17 cellular contexts compared by ENCODE assay signal in genomic region chr10:89171263-89171872, GRCh38. TPM values are rescaled to one million over a fixed set of nuclear protein-coding genes. Genes with fewer than 3 reads are reported as not detected.
A peak's percentile ranks its signal among the peaks of the same experiment; 100 is the strongest.
DNase-seq lines count a peak whose midpoint lies in the region; FAIRE-seq and TF ChIP-seq lines count a peak whose summit lies in the region.
"Had no signal": no experiment of that assay in that cellular context is flagged by ENCODE, and none has a peak within 500 bp of the region (broad histone marks: within the 10 kb centered on the region; RNA-seq: fewer than 3 reads in every experiment).

No MANE protein-coding gene starts in this region.

- no peaks in the 10 kb centered on the region for H3K23me2 ChIP-seq in H1 (ENCODE audit: low read depth, low read length)

- POLR2A ChIA-PET in H1 (lab: Charles Lee; ENCODE audit: partially characterized antibody) = no interaction called here

- no peak overlapping the region for H3K4me3 ChIP-seq in GM23248
- no peak overlapping the region for H3K4me3 ChIP-seq in H1 (ENCODE audit: extremely low read depth in 1 of 4, insufficient read depth in 2 of 4, low read depth in 3 of 4, low read length in 4 of 4)
- H3K4me3 ChIP-seq in mesendoderm (ENCODE audit: low read length) = no peak overlapping the region

- H3F3A ChIP-seq in GM23248 (ENCODE audit: insufficient read depth) = peaks cover 24% of the 10 kb centered on the region

- WGBS in GM23248 (ENCODE audit: low coverage in 1 of 2, low lambda C conversion rate in 2 of 2, missing lambda C conversion rate in 2 of 2), 2 experiments = 94 to 97% methylated on average over 2 of the region's 2 CpGs
- 85% methylated on average over 2 of the region's 2 CpGs; no CpG with 5 or more reads in 1 of the 2 experiments for WGBS in H1 (ENCODE audit: extremely low coverage in 1 of 2, insufficient coverage in 1 of 2, insufficient read length in 1 of 2, insufficient replicate concordance in 2 of 2, low coverage in 1 of 2, low lambda C conversion rate in 2 of 2, missing lambda C conversion rate in 1 of 2), 2 experiments
- WGBS in mesendoderm (ENCODE audit: extremely low coverage, insufficient coverage, low lambda C conversion rate) = no CpG with 5 or more reads among the region's 2 CpGs

- DNase-seq in GM23248 (peak; percentile 49), M059J (ENCODE audit: low read depth) (peak; percentile 62), H1 (ENCODE audit: low read depth in 1 of 2, low spot score in 2 of 2) (peak in 1 of 2 experiments; percentile 2), mesendoderm (peak; percentile 29), NCI-H2196 (lab: John Stamatoyannopoulos, UW; ENCODE audit: unreplicated experiment) (no peak), KG1 (lab: John Stamatoyannopoulos, UW) (no peak), posterior vena cava (ENCODE audit: low spot score) (no peak)
- DNase-seq: CD4-positive, alpha-beta T cell; GOT3; MM.1S; NCI-H1105 treated with DMSO at 0.1 percent for 48 hours; NCI-H187; NCI-H345; NCI-H526 treated with DMSO at 0.1 percent for 48 hours; RPMI8226 had no signal

- H3K4ac ChIP-seq in H1 (replicated peaks; ENCODE audit: insufficient read length, low read depth, low read length) = no peak overlapping the region
- H3K4ac ChIP-seq in mesendoderm (ENCODE audit: low read depth, low read length) = no peak overlapping the region

- no peak overlapping the region for H2AK5ac ChIP-seq in H1 (ENCODE audit: low read depth, low read length)
- H2AK5ac ChIP-seq in mesendoderm (ENCODE audit: low read length) = no peak overlapping the region

- no peak overlapping the region for H2BK15ac ChIP-seq in H1 (ENCODE audit: low read length)
- H2BK15ac ChIP-seq in mesendoderm (replicated peaks; ENCODE audit: low read depth) = no peak overlapping the region

- peak overlapping the region; percentile 44; the same call in 1 of the 2 replicates for H3K27ac ChIP-seq in GM23248
- H3K27ac ChIP-seq in H1 (ENCODE audit: low read depth, low read length) = no peak overlapping the region
- no peak overlapping the region for H3K27ac ChIP-seq in mesendoderm (ENCODE audit: low read depth, low read length)
- H3K27ac ChIP-seq: KMS-11 had no signal

- H3K23ac ChIP-seq in H1 (ENCODE audit: insufficient read length) = no peak overlapping the region
- no peak overlapping the region for H3K23ac ChIP-seq in mesendoderm (ENCODE audit: low read length)

- H2AFZ ChIP-seq in GM23248 (peak overlapping the region; percentile 56), H1 (ENCODE audit: low read length) (peak overlapping the region; percentile 72; the same call in 1 of the 2 replicates)

- no peak overlapping the region for H2BK12ac ChIP-seq in H1 (ENCODE audit: low read depth, low read length)

- no peak overlapping the region for H2BK20ac ChIP-seq in H1 (ENCODE audit: low read length)

- no peaks in the 10 kb centered on the region for H3K36me3 ChIP-seq in GM23248 (ENCODE audit: low read depth)
- no peaks in the 10 kb centered on the region for H3K36me3 ChIP-seq in H1 (ENCODE audit: control insufficient read depth in 2 of 4, insufficient read depth in 4 of 4, low read length in 3 of 4)
- H3K36me3 ChIP-seq in mesendoderm (ENCODE audit: control insufficient read depth, insufficient read depth, low read length) = no peaks in the 10 kb centered on the region

- no peak overlapping the region for H4K8ac ChIP-seq in H1 (ENCODE audit: extremely low read depth, insufficient read depth, low read length)
- no peak overlapping the region for H4K8ac ChIP-seq in mesendoderm (ENCODE audit: low read depth, low read length)

- H3K4me2 ChIP-seq in GM23248 (ENCODE audit: unreplicated experiment) (no peak overlapping the region), H1 (ENCODE audit: insufficient read depth in 1 of 2, low read depth in 2 of 2, low read length in 2 of 2) (no peak overlapping the region; a peak in 1 of 4 replicates), mesendoderm (ENCODE audit: low read length) (no peak overlapping the region)
- H3K4me2 ChIP-seq: KMS-11 had no signal

- H3K9me2 ChIP-seq in GM23248 (ENCODE audit: insufficient read depth) = no peaks in the 10 kb centered on the region

- H3K27me3 ChIP-seq in GM23248 (replicated peaks; ENCODE audit: insufficient read depth) = no peaks in the 10 kb centered on the region
- no peaks in the 10 kb centered on the region for H3K27me3 ChIP-seq in H1 (replicated peaks in 1 of 4; ENCODE audit: control insufficient read depth in 3 of 4, extremely low read depth in 1 of 4, insufficient read depth in 3 of 4, low read length in 3 of 4)
- H3K27me3 ChIP-seq in mesendoderm (ENCODE audit: insufficient read depth, low read length, poor library complexity) = no peaks in the 10 kb centered on the region

- FAIRE-seq in H1 (lab: Jason Lieb, UNC) = no peak

- no peak for TF ChIP-seq POLR2A in H1 (IDR thresholded peaks at IDR 0.05; ENCODE audit: control extremely low read depth in 1 of 2, low read depth in 2 of 2, low read length in 2 of 2)

- H4K20me1 ChIP-seq in GM23248 (ENCODE audit: insufficient read depth) (no peaks in the 10 kb centered on the region), H1 (replicated peaks in 1 of 2; ENCODE audit: control insufficient read depth in 1 of 2, insufficient read depth in 2 of 2, low read length in 2 of 2) (no peaks in the 10 kb centered on the region)

- H3K56ac ChIP-seq in H1 (replicated peaks; ENCODE audit: insufficient read length, low read depth, low read length) = no peak overlapping the region
- no peak overlapping the region for H3K56ac ChIP-seq in mesendoderm (ENCODE audit: low read length)

- in situ Hi-C loops in GM23248 (cut with MboI) = no loop called here

- H3K4me1 ChIP-seq in GM23248 (ENCODE audit: insufficient read depth) (peaks cover 24% of the 10 kb centered on the region), H1 (replicated peaks in 1 of 4; ENCODE audit: control insufficient read depth in 3 of 4, insufficient read depth in 4 of 4, low read length in 3 of 4) (peaks cover 0 to 6% (median 3%) of the 10 kb centered on the region in 4 experiments; a peak in 2 of 7 replicates), mesendoderm (ENCODE audit: control insufficient read depth, low read depth, low read length) (no peaks in the 10 kb centered on the region)

- CTCF ChIA-PET in H1 (lab: Charles Lee; ENCODE audit: partially characterized antibody) = interaction anchor here (1.1 kb wide), 1 partner anchor 205 kb away, joined by 3 read pairs; no protein-coding TSS in a partner anchor

- TF ChIP-seq CTCF in H1 (IDR thresholded peaks at IDR 0.05; ENCODE audit: control extremely low read depth in 1 of 3, insufficient read depth in 1 of 3, low read depth in 1 of 3, low read length in 3 of 3) = no peak

- TF ChIP-seq EP300 in H1 (IDR thresholded peaks at IDR 0.05; ENCODE audit: borderline replicate concordance in 1 of 2, low read depth in 2 of 2, low read length in 2 of 2) = no peak

- H3K79me2 ChIP-seq in GM23248 (ENCODE audit: insufficient read depth) (no peaks in the 10 kb centered on the region), H1 (ENCODE audit: control insufficient read depth in 1 of 2, insufficient read depth in 2 of 2, low read length in 2 of 2) (no peaks in the 10 kb centered on the region), mesendoderm (ENCODE audit: control insufficient read depth, insufficient read depth, low read length) (no peaks in the 10 kb centered on the region)

- intact Hi-C loops in posterior vena cava (cut with DNase I) = no loop called here

- no peak overlapping the region for H2BK5ac ChIP-seq in H1 (ENCODE audit: low read depth, low read length)
- H2BK5ac ChIP-seq in mesendoderm (ENCODE audit: low read length) = no peak overlapping the region

- H3K79me1 ChIP-seq in H1 (ENCODE audit: low read depth, low read length) = no peaks in the 10 kb centered on the region
- no peaks in the 10 kb centered on the region for H3K79me1 ChIP-seq in mesendoderm (ENCODE audit: low read length)

- no peak overlapping the region for H3K9ac ChIP-seq in GM23248
- H3K9ac ChIP-seq in H1 (replicated peaks in 1 of 4; ENCODE audit: extremely low read depth in 1 of 4, low read depth in 3 of 4, low read length in 3 of 4) = no peak overlapping the region
- H3K9ac ChIP-seq in mesendoderm (ENCODE audit: low read length) = no peak overlapping the region
- H3K9ac ChIP-seq: KMS-11 had no signal

- H3K9me3 ChIP-seq in GM23248 (ENCODE audit: low read depth) = no peaks in the 10 kb centered on the region
- H3K9me3 ChIP-seq in H1 (ENCODE audit: insufficient read depth in 2 of 2, low read depth in 1 of 2, low read length in 1 of 2) = no peaks in the 10 kb centered on the region

- no peak for TF ChIP-seq RAD21 in H1 (IDR thresholded peaks at IDR 0.05 in 1 of 2, conservative IDR thresholded peaks at IDR 0.05 in 1 of 2; ENCODE audit: low read depth in 2 of 2, low read length in 2 of 2)

- H4K91ac ChIP-seq in H1 (replicated peaks; ENCODE audit: insufficient read length, low read length) = no peak overlapping the region

- H4K5ac ChIP-seq in H1 (ENCODE audit: insufficient read length, low read depth, low read length) (no peak overlapping the region), mesendoderm (ENCODE audit: low read length) (no peak overlapping the region)

- H3K14ac ChIP-seq in H1 (ENCODE audit: insufficient read length) = no peak overlapping the region

- H2BK120ac ChIP-seq in H1 (replicated peaks; ENCODE audit: low read depth, low read length) (no peak overlapping the region), mesendoderm (ENCODE audit: low read depth, low read length) (no peak overlapping the region)

- H3K18ac ChIP-seq in H1 (ENCODE audit: extremely low read depth, low read length) = no peak overlapping the region
- no peak overlapping the region for H3K18ac ChIP-seq in mesendoderm (ENCODE audit: low read length)

TF ChIP-seq in H1, 55 proteins besides CTCF, POLR2A, EP300 and RAD21 (continues in another document):
- TF ChIP-seq CEBPB (IDR thresholded peaks at IDR 0.05; ENCODE audit: low read depth, low read length) = 0 out of 2 replicates have a peak, but pooled peaks have one; percentile 21

RNA-seq across cellular contexts. Expression of gene CH25H, which starts 35.7 kb away (rescaled TPM):
- 25.2 and 34.9 TPM in 2 replicates for total RNA-seq in GM23248 (2014; rRNA removed; shearing (Covaris generic))
- polyA plus RNA-seq in GM23248 (2016; fragmentation: Nextera tagmentation; extraction: Ambion mirVana) (16.1 and 18.0 TPM in 2 replicates), H1 (2011; rRNA removed) (1.3 and 1.6 TPM in 2 replicates)
- 3.2 and 5.1 TPM in 2 replicates for total RNA-seq in M059J (2014; rRNA removed; shearing (Covaris generic))
- 0.56 TPM in 1 of 2 replicates, not detected in the other for total RNA-seq in H1 (2021; fragmentation: NEBNext Ultra II Directional; extraction: Animal tissue kit (Norgen Biotek cat#: 25700))
- 0.65 TPM for polyA plus RNA-seq in H1 (2011; cell fraction: cytosol; rRNA removed)
- polyA plus RNA-seq in H1 (2011; cell fraction: nucleus; rRNA removed) = 1.5 TPM
- polyA plus RNA-seq in H1 (2012, experiment 1 of 2) = 0.53 to 0.88 TPM (median 0.58 TPM) in 4 replicates
- polyA plus RNA-seq in H1 (2012, experiment 2 of 2) = 0.79 TPM
- polyA plus RNA-seq in H1 (2013, experiment 1 of 2) = 0.67 TPM
- polyA plus RNA-seq in H1 (2013, experiment 2 of 2) = 0.85 TPM
- 0.88 and 1.4 TPM in 2 replicates for polyA minus RNA-seq in H1 (2011; rRNA and poly(A)+ RNA removed)
- 1.1 TPM for polyA minus RNA-seq in H1 (2011; cell fraction: cytosol; rRNA and poly(A)+ RNA removed)
- polyA minus RNA-seq in H1 (2011; cell fraction: nucleus; rRNA and poly(A)+ RNA removed) = 1.6 TPM
- 0.08 TPM for polyA plus RNA-seq in mesendoderm (2013, experiment 1 of 2)
- polyA plus RNA-seq in mesendoderm (2013, experiment 2 of 2) = 0.13 TPM
- 1 to 10 TPM in 1 of 2 donors, under 1 TPM in 1; 0.93 to 2.3 TPM for total RNA-seq in posterior vena cava
- total RNA-seq: OCI-LY7 had no signal

Comparison
In these comparisons a context has a peak if more than half of its experiments do, and no peak if none do; other contexts are left out.
1. DNase-seq: peak in GM23248 (single experiment), M059J (single experiment) and mesendoderm (single experiment); none in NCI-H2196 (single experiment), KG1 (single experiment) and posterior vena cava (single experiment).